In the genomic region with DNA sequence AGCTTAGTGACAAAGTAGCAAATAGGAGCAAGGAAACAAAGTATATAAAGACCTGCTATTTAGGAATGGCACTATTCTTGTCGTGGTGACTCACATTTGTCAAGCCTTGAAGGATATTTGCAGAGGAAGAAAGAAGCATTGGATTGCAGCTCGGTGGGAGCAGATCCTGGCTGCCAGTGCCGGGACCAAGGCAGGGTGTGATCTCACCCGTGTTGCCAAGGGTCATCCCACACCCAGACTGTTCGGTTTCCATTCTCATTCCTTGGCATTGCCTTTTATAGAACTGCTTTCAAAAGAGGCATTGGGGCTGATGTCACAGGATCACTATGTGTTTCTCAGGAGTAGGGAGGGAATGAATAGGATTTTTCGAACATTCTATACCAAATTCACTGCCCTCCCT, we compare ENCODE assay signal across 11 cellular contexts.
DNase-seq lines count a peak whose midpoint lies in the region; TF ChIP-seq lines count a peak whose summit lies in the region.
"Had no signal": no experiment of that assay in that cellular context is flagged by ENCODE, and none has a peak within 500 bp of the region (broad histone marks: within the 10 kb centered on the region; RNA-seq: fewer than 3 reads in every experiment).

No MANE protein-coding gene starts in this region.

- whole genome bisulfite sequencing in prostate gland: 13% methylated on average over 6 of the region's 6 CpGs

- peak overlapping the region; percentile 5 to 24 for H3K27ac ChIP-seq in prostate gland
- H3K27ac ChIP-seq: KMS-11 had no signal

- no peak overlapping the region for H3K4me3 ChIP-seq in prostate gland

- DNase-seq in AG08395 (ENCODE audit: low spot score) (peak; percentile 35), astrocyte of the hippocampus (ENCODE audit: low read depth, low spot score) (peak; percentile 97), islet precursor cell (peak; percentile 81), prostate gland (ENCODE audit: low spot score) (peak; percentile 9), iPS-NIHi7 (ENCODE audit: extremely low spot score) (no peak), NCI-H2107 (lab: John Stamatoyannopoulos, UW) (no peak), hepatic stellate cell (ENCODE audit: low spot score) (no peak)
- DNase-seq in effector CD8-positive, alpha-beta T cell (lab: John Stamatoyannopoulos, UW): no peak
- DNase-seq: activated CD4-positive, alpha-beta T cell treated with anti-CD3 and anti-CD28 coated beads for 48 hours; NCI-H2081 had no signal

- no peaks in the 10 kb centered on the region for H3K27me3 ChIP-seq in prostate gland (replicated peaks; ENCODE audit: insufficient read depth)

- no peaks in the 10 kb centered on the region for H3K9me3 ChIP-seq in prostate gland

- H3K4me1 ChIP-seq in prostate gland (replicated peaks): no peaks in the 10 kb centered on the region

- TF ChIP-seq CTCF in prostate gland (IDR thresholded peaks at IDR 0.05): no peak

- no peak for TF ChIP-seq POLR2A in prostate gland (IDR thresholded peaks at IDR 0.05)

- H3K36me3 ChIP-seq in prostate gland: no peaks in the 10 kb centered on the region

- intact Hi-C loops in prostate gland (cut with DNase I): no loop called here

Comparison
In these comparisons a context has a peak if more than half of its experiments do, and no peak if none do; other contexts are left out.
1. DNase-seq: peak in AG08395 (single experiment), astrocyte of the hippocampus (single experiment), islet precursor cell (single experiment) and prostate gland (single experiment); none in iPS-NIHi7 (single experiment), NCI-H2107 (single experiment), hepatic stellate cell (single experiment) and effector CD8-positive, alpha-beta T cell (single experiment).